Comparison of ENCODE assay signal across 18 cellular contexts in the genomic region with DNA sequence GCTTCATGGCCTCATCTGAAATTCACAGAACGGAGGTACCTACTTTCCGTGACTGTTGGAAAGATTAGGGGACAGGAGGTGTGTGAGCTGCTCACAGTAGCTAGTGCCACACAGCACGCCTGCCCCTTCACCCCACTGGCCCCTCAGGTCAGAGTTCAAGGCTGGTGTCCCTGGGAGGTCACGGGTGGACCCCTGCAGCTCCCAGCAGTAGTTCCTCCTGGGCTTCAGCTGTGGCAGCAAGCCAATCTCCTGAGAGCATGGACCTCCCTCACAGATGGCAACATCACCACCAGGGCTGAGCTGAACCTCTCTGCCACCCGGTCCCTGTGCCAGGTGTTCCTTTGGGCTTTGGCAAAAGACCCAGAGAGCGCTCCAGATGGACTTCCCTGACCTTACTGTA. TPM values are rescaled to one million over a fixed set of nuclear protein-coding genes. Genes with fewer than 3 reads are reported as not detected.
DNase-seq lines count a peak whose midpoint lies in the region; ATAC-seq, FAIRE-seq and TF ChIP-seq lines count a peak whose summit lies in the region.
"Had no signal": no experiment of that assay in that cellular context is flagged by ENCODE, and none has a peak within 500 bp of the region (broad histone marks: within the 10 kb centered on the region; RNA-seq: fewer than 3 reads in every experiment).

No MANE protein-coding gene starts in this region.

- BruUV-seq in MCF 10A (replicated peaks; lab: Mats Ljungman, UMichigan) (no TSS peak), K562 (replicated peaks; lab: Mats Ljungman, UMichigan) (no TSS peak)

- peak overlapping the region; percentile 91 for H3K4me2 ChIP-seq in Loucy (ENCODE audit: low read depth, low read length, poor library complexity, severe bottlenecking)
- peak overlapping the region; percentile 90 for H3K4me2 ChIP-seq in K562 (ENCODE audit: insufficient read depth, low read length)

- no peaks in the 10 kb centered on the region for H3K4me1 Mint-ChIP-seq in MCF 10A (ENCODE audit: insufficient read depth, unreplicated experiment)

- H3K9ac ChIP-seq in Loucy (ENCODE audit: low read depth, low read length, poor library complexity, severe bottlenecking) (peak overlapping the region; percentile 95), K562 (ENCODE audit: insufficient read depth in 1 of 2, low read depth in 2 of 2, low read length in 2 of 2) (peak overlapping the region in 1 of 2 experiments; percentile 100; a peak in 2 of 4 replicates)

- 93% methylated on average over 3 of the region's 6 CpGs for WGBS in K562 (ENCODE audit: insufficient coverage, low coverage, missing lambda C conversion rate)
- 91 to 95% methylated on average over 6 of the region's 6 CpGs for WGBS in sigmoid colon, 2 donors

- H3F3A ChIP-seq in Loucy (ENCODE audit: low read depth): no peaks in the 10 kb centered on the region

- H3K36me3 Mint-ChIP-seq in MCF 10A (ENCODE audit: insufficient read depth, unreplicated experiment): peaks cover 10% of the 10 kb centered on the region
- H3K36me3 Mint-ChIP-seq: stimulated activated memory B cell treated with anti-CD40 and anti-IgM and Interleukin-4, amounts not matched to agents 10 μg/mL and 1 μg/mL and 100 μg/mL, for 72 hours had no signal

- H3K9me1 ChIP-seq in K562 (ENCODE audit: control insufficient read depth, insufficient read depth, low read length): peaks cover 3% of the 10 kb centered on the region

- H3K79me2 ChIP-seq in Loucy (ENCODE audit: insufficient read depth, low read length) (peaks cover 67% of the 10 kb centered on the region), K562 (ENCODE audit: control insufficient read depth, insufficient read depth, low read length) (peaks cover 61% of the 10 kb centered on the region)

- H3K4me3 ChIP-seq in breast epithelium: no peak overlapping the region
- H3K4me3 ChIP-seq in Loucy (ENCODE audit: low read length, poor library complexity, severe bottlenecking): peak overlapping the region; percentile 94
- no peak overlapping the region; the same call in 1 of the 2 replicates for H3K4me3 ChIP-seq in K562
- no peak overlapping the region for H3K4me3 ChIP-seq in gastrocnemius medialis
- H3K4me3 ChIP-seq in sigmoid colon: no peak overlapping the region

- no peaks in the 10 kb centered on the region for H3K9me2 ChIP-seq in Loucy (replicated peaks; ENCODE audit: low read depth, low read length)

- peak overlapping the region; percentile 91 for H3K4me3 Mint-ChIP-seq in MCF 10A (ENCODE audit: unreplicated experiment)

- H3K27ac ChIP-seq in breast epithelium (no peak overlapping the region), K562 (ENCODE audit: extremely low read depth, low read depth, low read length) (peak overlapping the region; percentile 96; the same call in 1 of the 3 replicates), gastrocnemius medialis (peak overlapping the region in 3 of 4 donors; percentile 93 to 98 (median 97)), sigmoid colon (peak overlapping the region in 2 of 4 donors; percentile 89 to 92)
- H3K27ac ChIP-seq: SJCRH30 had no signal

- no peak for ATAC-seq in K562
- ATAC-seq in gastrocnemius medialis: no peak
- no peak for ATAC-seq in HG02938 (IDR thresholded peaks at IDR 0.05; ENCODE audit: unreplicated experiment)
- ATAC-seq: stimulated activated memory B cell treated with anti-CD40 and anti-IgM and Interleukin-4, amounts not matched to agents 10 μg/mL and 1 μg/mL and 100 μg/mL, for 72 hours had no signal

- intact Hi-C loops in MCF 10A (cut with micrococcal nuclease) (no loop called here), breast epithelium (cut with DNase I; ENCODE audit: low total_unique reads) (loop anchor here (10.0 kb wide), 1 partner anchor 162 kb away; no protein-coding TSS in a partner anchor), K562 (cut with micrococcal nuclease) (no loop called here), gastrocnemius medialis (cut with DNase I; ENCODE audit: low total_unique reads) (loop anchor here (5.0 to 10.0 kb wide), 3 partner anchors 108 to 582 kb away; a partner anchor contains a TSS), sigmoid colon (cut with DNase I) (loop anchor here (5.0 kb wide), 1 partner anchor 135 kb away; a partner anchor contains a TSS)

- H2AFZ ChIP-seq in Loucy (ENCODE audit: low read length) (no peak overlapping the region), K562 (ENCODE audit: low read depth, low read length) (no peak overlapping the region)

- TF ChIP-seq CTCF in MCF 10A (IDR thresholded peaks at IDR 0.05; ENCODE audit: unreplicated experiment) (no peak), breast epithelium (IDR thresholded peaks at IDR 0.05) (no peak), Loucy (conservative IDR thresholded peaks at IDR 0.05; ENCODE audit: low read length) (no peak), K562 (IDR thresholded peaks at IDR 0.05 in 2 of 3, conservative IDR thresholded peaks at IDR 0.05 in 1 of 3; ENCODE audit: insufficient read depth in 2 of 3, low read depth in 1 of 3, low read length in 3 of 3) (no peak), gastrocnemius medialis (IDR thresholded peaks at IDR 0.05 in 4 of 5, conservative IDR thresholded peaks at IDR 0.05 in 1 of 5) (no peak), sigmoid colon (IDR thresholded peaks at IDR 0.05) (no peak)

- H3K4me1 ChIP-seq in breast epithelium (no peaks in the 10 kb centered on the region), Loucy (ENCODE audit: insufficient read depth, low read length, poor library complexity, severe bottlenecking) (peaks cover 26% of the 10 kb centered on the region), K562 (replicated peaks in 1 of 2; ENCODE audit: control insufficient read depth in 2 of 2, insufficient read depth in 2 of 2, low read length in 2 of 2) (peaks cover 33 to 61% of the 10 kb centered on the region in 2 experiments), gastrocnemius medialis (peaks cover 6 to 16% of the 10 kb centered on the region in 2 donors), sigmoid colon (peaks cover 0 to 32% (median 29%) of the 10 kb centered on the region in 4 donors)
- H3K4me1 ChIP-seq: SJCRH30 had no signal

- no peak for FAIRE-seq in K562 (lab: Jason Lieb, UNC)

- H3K9me3 Mint-ChIP-seq in MCF 10A (ENCODE audit: unreplicated experiment): no peaks in the 10 kb centered on the region
- H3K9me3 Mint-ChIP-seq: stimulated activated memory B cell treated with anti-CD40 and anti-IgM and Interleukin-4, amounts not matched to agents 10 μg/mL and 1 μg/mL and 100 μg/mL, for 72 hours had no signal

- H4K20me1 ChIP-seq in Loucy (ENCODE audit: insufficient read depth, low read length, poor library complexity, severe bottlenecking): peaks cover 18% of the 10 kb centered on the region
- H4K20me1 ChIP-seq in K562 (replicated peaks; ENCODE audit: control insufficient read depth, insufficient read depth, low read length): no peaks in the 10 kb centered on the region; the same call in 1 of the 2 replicates

- TF ChIP-seq POLR2A in breast epithelium (IDR thresholded peaks at IDR 0.05): no peak
- no peak for TF ChIP-seq POLR2A in K562 (conservative IDR thresholded peaks at IDR 0.05)
- TF ChIP-seq POLR2A in gastrocnemius medialis (IDR thresholded peaks at IDR 0.05): no peak
- TF ChIP-seq POLR2A in sigmoid colon (IDR thresholded peaks at IDR 0.05): no peak

- H3K27ac Mint-ChIP-seq in MCF 10A (ENCODE audit: low read depth, unreplicated experiment): no peak overlapping the region

- TF ChIP-seq EP300 in K562 (IDR thresholded peaks at IDR 0.05; ENCODE audit: low read length): no peak
- no peak for TF ChIP-seq EP300 in sigmoid colon (IDR thresholded peaks at IDR 0.05)

- in situ Hi-C loops in K562 (cut with MboI) (no loop called here), gastrocnemius medialis (cut with MboI; ENCODE audit: low sequenced_read_pairs in 4 of 4) (loop anchor here in 3 of 4 donors (25.0 kb wide), 2 partner anchors 145 to 170 kb away; a partner anchor contains a TSS)

- DNase-seq in MCF 10A (ENCODE audit: unreplicated experiment) (no peak), breast epithelium (ENCODE audit: low spot score in 2 of 2) (no peak), K562 (ENCODE audit: extremely low read depth in 1 of 4, low spot score in 3 of 4) (no peak), gastrocnemius medialis (no peak), OCI-M1 (lab: John Stamatoyannopoulos, UW) (no peak), sigmoid colon (no peak)
- DNase-seq: activated naive CD4-positive, alpha-beta T cell; foreskin melanocyte; H7; NCI-H1105 treated with DMSO at 0.1 percent for 48 hours; NK-92 treated with Interleukin-12 subunit alpha and Interleukin-12 subunit beta, amount 100 ng/mL, for 24 hours; occipital lobe; SJCRH30 had no signal

- POLR2A ChIA-PET in MCF 10A (lab: Yijun Ruan, JAX): no interaction called here
- POLR2A ChIA-PET in K562 (lab: Yijun Ruan, JAX): interaction anchor here (0.6 to 0.8 kb wide), 2 partner anchors 12 to 849 kb away, joined by 3 to 4 read pairs; no protein-coding TSS in a partner anchor

- H3K27me3 ChIP-seq in breast epithelium (peaks cover 0 to 43% of the 10 kb centered on the region in 2 donors), Loucy (ENCODE audit: insufficient read depth, low read length, poor library complexity, severe bottlenecking) (no peaks in the 10 kb centered on the region), K562 (ENCODE audit: control insufficient read depth in 2 of 2, insufficient read depth in 2 of 2, low read length in 2 of 2) (no peaks in the 10 kb centered on the region), gastrocnemius medialis (no peaks in the 10 kb centered on the region), sigmoid colon (no peaks in the 10 kb centered on the region)
- H3K27me3 ChIP-seq: SJCRH30, upper lobe of left lung had no signal

- no peaks in the 10 kb centered on the region for H3K36me3 ChIP-seq in breast epithelium
- peaks cover 3% of the 10 kb centered on the region; the same call in 1 of the 2 replicates for H3K36me3 ChIP-seq in Loucy (ENCODE audit: insufficient read depth, low read length)
- peaks cover 65% of the 10 kb centered on the region; the same call in 2 of the 3 replicates for H3K36me3 ChIP-seq in K562 (ENCODE audit: control insufficient read depth, insufficient read depth, low read length)
- H3K36me3 ChIP-seq in gastrocnemius medialis: peaks cover 0 to 9% of the 10 kb centered on the region in 2 donors
- H3K36me3 ChIP-seq in sigmoid colon: peaks cover 0 to 29% (median 3%) of the 10 kb centered on the region in 4 donors

- CTCF ChIA-PET in MCF 10A (lab: Yijun Ruan, JAX): no interaction called here
- CTCF ChIA-PET in K562 (lab: Yijun Ruan, JAX; ENCODE audit: low intra/inter-chr PET ratio): no interaction called here

- TF ChIP-seq RAD21 in K562 (CRISPR knock-in tag; conservative IDR thresholded peaks at IDR 0.05 in 1 of 2, IDR thresholded peaks at IDR 0.05 in 1 of 2): no peak

- H3K27me3 Mint-ChIP-seq in MCF 10A (ENCODE audit: insufficient read depth, unreplicated experiment): no peaks in the 10 kb centered on the region
- H3K27me3 Mint-ChIP-seq: stimulated activated memory B cell treated with anti-CD40 and anti-IgM and Interleukin-4, amounts not matched to agents 10 μg/mL and 1 μg/mL and 100 μg/mL, for 72 hours had no signal

- H3K9me3 ChIP-seq in breast epithelium (peaks cover 10 to 11% of the 10 kb centered on the region in 2 donors), Loucy (ENCODE audit: insufficient read depth, low read depth, low read length) (no peaks in the 10 kb centered on the region), K562 (replicated peaks; ENCODE audit: control insufficient read depth, insufficient read depth, low read depth, low read length) (no peaks in the 10 kb centered on the region), gastrocnemius medialis (no peaks in the 10 kb centered on the region), sigmoid colon (no peaks in the 10 kb centered on the region)
- H3K9me3 ChIP-seq: SJCRH30 had no signal

RNA-seq across cellular contexts. Expression of a gene that starts 1.8 kb away (rescaled TPM):
- total RNA-seq in MCF 10A (2022): 56.5 and 65.4 TPM in 2 replicates
- total RNA-seq in breast epithelium: 10 to 100 TPM; 75.4 to 91.5 (median 76.5) TPM
- 85.9 and 295 TPM in 2 replicates for total RNA-seq in K562 (2011; cell fraction: chromatin; rRNA removed; ENCODE audit: low replicate concordance)
- total RNA-seq in K562 (2011; cell fraction: nucleolus; rRNA removed): 142 and 145 TPM in 2 replicates
- total RNA-seq in K562 (2011; cell fraction: nucleoplasm; rRNA removed): 98.2 and 107 TPM in 2 replicates
- total RNA-seq in K562 (2014; rRNA removed): 62.4 and 70.5 TPM in 2 replicates
- 16.3 and 30.6 TPM in 2 replicates for total RNA-seq in K562 (2014; rRNA removed; fragmentation: Illumina TruSeq; extraction: Trizol)
- total RNA-seq in K562 (2015; rRNA removed; fragmentation: Illumina TruSeq; extraction: Trizol): 34.1 and 39.2 TPM in 2 replicates
- total RNA-seq in K562 (2021): 64.0 and 67.1 TPM in 2 replicates
- 37.9 and 74.6 TPM in 2 replicates for polyA plus RNA-seq in K562 (2011; rRNA removed)
- polyA plus RNA-seq in K562 (2011; cell fraction: cytosol; rRNA removed): 81.4 and 108 TPM in 2 replicates
- polyA plus RNA-seq in K562 (2011; cell fraction: nucleus; rRNA removed): 174 and 207 TPM in 2 replicates
- 78.2 and 88.3 TPM in 2 replicates for polyA plus RNA-seq in K562 (2012)
- polyA plus RNA-seq in K562 (2014; fragmentation: Illumina TruSeq; extraction: Trizol): 72.5 and 80.1 TPM in 2 replicates
- polyA plus RNA-seq in K562 (2014; fragmentation: Nextera tagmentation; extraction: Ambion mirVana): 10 to 100 TPM; 24.3 to 36.4 TPM
- 63.2 and 69.3 TPM in 2 replicates for polyA plus RNA-seq in K562 (2014; rRNA removed)
- 72.5 and 76.8 TPM in 2 replicates for polyA minus RNA-seq in K562 (2011; rRNA and poly(A)+ RNA removed)
- 47.7 and 58.4 TPM in 2 replicates for polyA minus RNA-seq in K562 (2011; cell fraction: cytosol; rRNA and poly(A)+ RNA removed)
- polyA minus RNA-seq in K562 (2011; cell fraction: nucleus; rRNA and poly(A)+ RNA removed): 49.9 and 58.3 TPM in 2 replicates
- total RNA-seq in gastrocnemius medialis: 10 to 100 TPM; 79.8 to 92.7 (median 86.4) TPM
- total RNA-seq in sigmoid colon: 10 to 100 TPM; 54.2 to 89.5 (median 62.7) TPM
- 10 to 100 TPM; 66.7 to 85.3 (median 76.5) TPM for polyA plus RNA-seq in sigmoid colon

RNA-seq across cellular contexts. Expression of a gene that starts 2.1 kb away (rescaled TPM):
- 328 and 371 TPM in 2 replicates for total RNA-seq in MCF 10A (2022)
- total RNA-seq in breast epithelium: 100 to 1,000 TPM; 112 to 252 (median 182) TPM
- total RNA-seq in K562 (2011; cell fraction: chromatin; rRNA removed; ENCODE audit: low replicate concordance): 87.7 and 259 TPM in 2 replicates
- 611 and 654 TPM in 2 replicates for total RNA-seq in K562 (2011; cell fraction: nucleolus; rRNA removed)
- 313 and 394 TPM in 2 replicates for total RNA-seq in K562 (2011; cell fraction: nucleoplasm; rRNA removed)
- total RNA-seq in K562 (2014; rRNA removed): 222 and 275 TPM in 2 replicates
- 120 and 146 TPM in 2 replicates for total RNA-seq in K562 (2014; rRNA removed; fragmentation: Illumina TruSeq; extraction: Trizol)
- total RNA-seq in K562 (2015; rRNA removed; fragmentation: Illumina TruSeq; extraction: Trizol): 299 and 311 TPM in 2 replicates
- total RNA-seq in K562 (2021): 272 and 275 TPM in 2 replicates
- 255 and 290 TPM in 2 replicates for polyA plus RNA-seq in K562 (2011; rRNA removed)
- 616 and 1,308 TPM in 2 replicates for polyA plus RNA-seq in K562 (2011; cell fraction: cytosol; rRNA removed)
- 189 and 214 TPM in 2 replicates for polyA plus RNA-seq in K562 (2011; cell fraction: nucleus; rRNA removed)
- polyA plus RNA-seq in K562 (2012): 287 and 544 TPM in 2 replicates
- 196 and 294 TPM in 2 replicates for polyA plus RNA-seq in K562 (2014; fragmentation: Illumina TruSeq; extraction: Trizol)
- 100 to 1,000 TPM; 469 to 492 TPM for polyA plus RNA-seq in K562 (2014; fragmentation: Nextera tagmentation; extraction: Ambion mirVana)
- polyA plus RNA-seq in K562 (2014; rRNA removed): 344 and 405 TPM in 2 replicates
- 132 and 170 TPM in 2 replicates for polyA minus RNA-seq in K562 (2011; rRNA and poly(A)+ RNA removed)
- polyA minus RNA-seq in K562 (2011; cell fraction: cytosol; rRNA and poly(A)+ RNA removed): 261 and 339 TPM in 2 replicates
- polyA minus RNA-seq in K562 (2011; cell fraction: nucleus; rRNA and poly(A)+ RNA removed): 48.7 and 66.4 TPM in 2 replicates
- 100 to 1,000 TPM in 2 of 4 donors, 10 to 100 TPM in 2; 73.9 to 111 (median 93.4) TPM for total RNA-seq in gastrocnemius medialis
- 100 to 1,000 TPM; 143 to 177 (median 156) TPM for total RNA-seq in sigmoid colon
- polyA plus RNA-seq in sigmoid colon: 100 to 1,000 TPM; 327 to 494 (median 405) TPM

RNA-seq across cellular contexts. Expression of a gene that starts 11.5 kb away (rescaled TPM):
- total RNA-seq in MCF 10A (2022) (not detected in 2 replicates), breast epithelium (1 to 10 TPM in 2 of 3 donors, under 1 TPM in 1; 0.33 to 1.5 (median 1.3) TPM), K562 (2014; rRNA removed) (0.09 TPM in 1 of 2 replicates, not detected in the other), K562 (2014; rRNA removed; fragmentation: Illumina TruSeq; extraction: Trizol) (not detected in 2 replicates), K562 (2015; rRNA removed; fragmentation: Illumina TruSeq; extraction: Trizol) (not detected in 2 replicates), K562 (2021) (0.04 TPM in 1 of 2 replicates, not detected in the other), gastrocnemius medialis (10 to 100 TPM; 30.3 to 39.9 (median 33.8) TPM), sigmoid colon (10 to 100 TPM in 1 of 4 donors, 1 to 10 TPM in 3; 2.1 to 13.0 (median 6.9) TPM)
- total RNA-seq in K562 (2011; cell fraction: chromatin; rRNA removed; ENCODE audit: low replicate concordance): 0.42 TPM in 1 of 2 replicates, not detected in the other
- 0.17 and 0.39 TPM in 2 replicates for total RNA-seq in K562 (2011; cell fraction: nucleolus; rRNA removed)
- 0.07 TPM in 1 of 2 replicates, not detected in the other for total RNA-seq in K562 (2011; cell fraction: nucleoplasm; rRNA removed)
- polyA plus RNA-seq in K562 (2011; rRNA removed) (0.01 and 0.12 TPM in 2 replicates), K562 (2014; fragmentation: Illumina TruSeq; extraction: Trizol) (0.03 TPM in 1 of 2 replicates, not detected in the other), K562 (2014; fragmentation: Nextera tagmentation; extraction: Ambion mirVana) (under 1 TPM; 0.04 to 0.06 TPM), K562 (2014; rRNA removed) (0.03 and 0.07 TPM in 2 replicates), sigmoid colon (under 1 TPM in 1 of 3 donors, not detected in 2; 0.31 TPM)
- polyA plus RNA-seq in K562 (2011; cell fraction: cytosol; rRNA removed): 0.03 and 0.15 TPM in 2 replicates
- 0.07 and 0.27 TPM in 2 replicates for polyA plus RNA-seq in K562 (2011; cell fraction: nucleus; rRNA removed)
- 0.84 and 1.1 TPM in 2 replicates for polyA plus RNA-seq in K562 (2012)
- not detected in 2 replicates for polyA minus RNA-seq in K562 (2011; rRNA and poly(A)+ RNA removed)
- not detected in 2 replicates for polyA minus RNA-seq in K562 (2011; cell fraction: cytosol; rRNA and poly(A)+ RNA removed)
- polyA minus RNA-seq in K562 (2011; cell fraction: nucleus; rRNA and poly(A)+ RNA removed): 0.11 and 0.13 TPM in 2 replicates
- total RNA-seq: activated CD8-positive, alpha-beta memory T cell treated with anti-CD3 and anti-CD28 coated beads for 36 hours; H7 had no signal

RNA-seq across cellular contexts. Expression of a gene that starts 28.3 kb away (rescaled TPM):
- 7.2 and 13.5 TPM in 2 replicates for total RNA-seq in MCF 10A (2022)
- 10 to 100 TPM; 12.3 to 17.9 (median 13.4) TPM for total RNA-seq in breast epithelium
- 2.4 and 18.7 TPM in 2 replicates for total RNA-seq in K562 (2011; cell fraction: chromatin; rRNA removed; ENCODE audit: low replicate concordance)
- total RNA-seq in K562 (2011; cell fraction: nucleolus; rRNA removed): 5.5 and 11.0 TPM in 2 replicates
- 3.1 and 3.7 TPM in 2 replicates for total RNA-seq in K562 (2011; cell fraction: nucleoplasm; rRNA removed)
- 1.6 and 2.0 TPM in 2 replicates for total RNA-seq in K562 (2014; rRNA removed)
- 0.22 TPM in 1 of 2 replicates, not detected in the other for total RNA-seq in K562 (2014; rRNA removed; fragmentation: Illumina TruSeq; extraction: Trizol)
- 0.25 and 0.72 TPM in 2 replicates for total RNA-seq in K562 (2015; rRNA removed; fragmentation: Illumina TruSeq; extraction: Trizol)
- 1.6 TPM in 2 replicates for total RNA-seq in K562 (2021)
- polyA plus RNA-seq in K562 (2011; rRNA removed): 1.5 and 2.4 TPM in 2 replicates
- polyA plus RNA-seq in K562 (2011; cell fraction: cytosol; rRNA removed): 0.63 and 1.1 TPM in 2 replicates
- 12.2 and 14.5 TPM in 2 replicates for polyA plus RNA-seq in K562 (2011; cell fraction: nucleus; rRNA removed)
- 0.94 and 1.7 TPM in 2 replicates for polyA plus RNA-seq in K562 (2012)
- polyA plus RNA-seq in K562 (2014; fragmentation: Illumina TruSeq; extraction: Trizol): 0.40 and 0.50 TPM in 2 replicates
- not detected for polyA plus RNA-seq in K562 (2014; fragmentation: Nextera tagmentation; extraction: Ambion mirVana)
- 1.4 and 1.6 TPM in 2 replicates for polyA plus RNA-seq in K562 (2014; rRNA removed)
- polyA minus RNA-seq in K562 (2011; rRNA and poly(A)+ RNA removed): 0.81 and 1.2 TPM in 2 replicates
- polyA minus RNA-seq in K562 (2011; cell fraction: cytosol; rRNA and poly(A)+ RNA removed): 1.2 and 2.0 TPM in 2 replicates
- polyA minus RNA-seq in K562 (2011; cell fraction: nucleus; rRNA and poly(A)+ RNA removed): 4.0 and 4.3 TPM in 2 replicates
- total RNA-seq in gastrocnemius medialis: 1 to 10 TPM in 1 of 4 donors, under 1 TPM in 3; 0.10 to 1.1 (median 0.13) TPM
- 10 to 100 TPM in 3 of 4 donors, 1 to 10 TPM in 1; 9.2 to 50.1 (median 25.7) TPM for total RNA-seq in sigmoid colon
- 1 to 10 TPM in 1 of 3 donors, under 1 TPM in 1, not detected in 1; 0.60 to 2.2 TPM for polyA plus RNA-seq in sigmoid colon
- total RNA-seq: H7 had no signal

RNA-seq across cellular contexts. Expression of a gene that starts 38.0 kb away (rescaled TPM):
- total RNA-seq in MCF 10A (2022) (0.29 TPM in 1 of 2 replicates, not detected in the other), breast epithelium (1 to 10 TPM in 2 of 3 donors, under 1 TPM in 1; 0.80 to 5.6 (median 2.9) TPM), K562 (2014; rRNA removed) (0.05 TPM in 1 of 2 replicates, not detected in the other), K562 (2014; rRNA removed; fragmentation: Illumina TruSeq; extraction: Trizol) (not detected in 2 replicates), K562 (2015; rRNA removed; fragmentation: Illumina TruSeq; extraction: Trizol) (not detected in 2 replicates), K562 (2021) (0.38 TPM in 1 of 2 replicates, not detected in the other), gastrocnemius medialis (1 to 10 TPM in 2 of 4 donors, under 1 TPM in 2; 0.59 to 2.2 (median 1.4) TPM), sigmoid colon (10 to 100 TPM in 3 of 4 donors, 1 to 10 TPM in 1; 8.6 to 24.4 (median 14.2) TPM)
- total RNA-seq in K562 (2011; cell fraction: chromatin; rRNA removed; ENCODE audit: low replicate concordance): 0.46 TPM in 1 of 2 replicates, not detected in the other
- total RNA-seq in K562 (2011; cell fraction: nucleolus; rRNA removed): 0.13 and 0.33 TPM in 2 replicates
- total RNA-seq in K562 (2011; cell fraction: nucleoplasm; rRNA removed): not detected in 2 replicates
- polyA plus RNA-seq in K562 (2011; rRNA removed) (0.07 and 0.18 TPM in 2 replicates), K562 (2014; fragmentation: Illumina TruSeq; extraction: Trizol) (not detected in 2 replicates), K562 (2014; fragmentation: Nextera tagmentation; extraction: Ambion mirVana) (not detected), K562 (2014; rRNA removed) (0.08 TPM in 1 of 2 replicates, not detected in the other), sigmoid colon (1 to 10 TPM in 2 of 3 donors, under 1 TPM in 1; 0.46 to 5.1 (median 1.2) TPM)
- 0.06 and 0.13 TPM in 2 replicates for polyA plus RNA-seq in K562 (2011; cell fraction: cytosol; rRNA removed)
- polyA plus RNA-seq in K562 (2011; cell fraction: nucleus; rRNA removed): 1.1 and 1.4 TPM in 2 replicates
- 0.07 TPM in 1 of 2 replicates, not detected in the other for polyA plus RNA-seq in K562 (2012)
- not detected in 2 replicates for polyA minus RNA-seq in K562 (2011; rRNA and poly(A)+ RNA removed)
- polyA minus RNA-seq in K562 (2011; cell fraction: cytosol; rRNA and poly(A)+ RNA removed): not detected in 2 replicates
- 0.33 TPM in 1 of 2 replicates, not detected in the other for polyA minus RNA-seq in K562 (2011; cell fraction: nucleus; rRNA and poly(A)+ RNA removed)

Comparison
In these comparisons a context has a peak if more than half of its experiments do, and no peak if none do; other contexts are left out.
1. intact Hi-C loops: an anchor here in breast epithelium (10.0 kb wide), gastrocnemius medialis (5.0 to 10.0 kb wide) and sigmoid colon (5.0 kb wide); none called in MCF 10A and K562.
2. H3K27ac ChIP-seq: peak in K562 (single experiment) and gastrocnemius medialis (3 of 4); none in breast epithelium (0 of 2).